ENCODE assay signal across 12 cellular contexts in the genomic region with DNA sequence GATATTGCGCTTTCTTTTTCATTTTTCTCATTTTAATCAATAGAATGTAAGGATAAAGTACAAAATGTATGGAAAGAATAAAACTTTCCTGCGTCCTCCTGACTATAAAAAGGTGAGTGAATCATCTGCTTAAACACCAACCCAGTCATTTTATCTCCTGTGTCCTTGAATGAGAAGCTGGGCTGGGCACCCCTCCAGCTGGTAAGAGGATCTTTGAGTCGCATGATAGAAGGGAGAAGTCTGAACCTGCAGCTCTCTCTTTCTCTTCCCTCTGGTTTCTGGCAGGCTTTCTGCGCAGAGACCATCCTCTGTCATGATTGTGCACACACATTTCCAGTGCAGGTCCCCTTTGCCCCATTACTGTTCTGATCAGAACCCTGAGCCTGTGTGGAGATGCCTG. TPM values are rescaled to one million over a fixed set of nuclear protein-coding genes. Genes with fewer than 3 reads are reported as not detected.
DNase-seq lines count a peak whose midpoint lies in the region; ATAC-seq and TF ChIP-seq lines count a peak whose summit lies in the region.
"Had no signal": no experiment of that assay in that cellular context is flagged by ENCODE, and none has a peak within 500 bp of the region (broad histone marks: within the 10 kb centered on the region; RNA-seq: fewer than 3 reads in every experiment).

No MANE protein-coding gene starts in this region.

- CTCF ChIA-PET in activated naive CD4-positive, alpha-beta T cell treated with anti-CD3 and anti-CD28 coated beads for 36 hours (lab: Charles Lee): no interaction called here

- no peaks in the 10 kb centered on the region for H3K9me3 ChIP-seq in right atrium auricular region
- H3K9me3 ChIP-seq: BE2C had no signal

- H3K4me3 ChIP-seq in right atrium auricular region: no peak overlapping the region

- H3K9me3 Mint-ChIP-seq in activated naive CD4-positive, alpha-beta T cell treated with anti-CD3 and anti-CD28 coated beads for 36 hours: peaks cover 3% of the 10 kb centered on the region

- TF ChIP-seq CTCF in right atrium auricular region (IDR thresholded peaks at IDR 0.05): no peak

- no peaks in the 10 kb centered on the region for H3K36me3 ChIP-seq in right atrium auricular region
- H3K36me3 ChIP-seq: BE2C had no signal

- H3K27me3 ChIP-seq in right atrium auricular region: no peaks in the 10 kb centered on the region
- H3K27me3 ChIP-seq: BE2C had no signal

- H3K27ac ChIP-seq in right atrium auricular region: peak overlapping the region in 1 of 2 donors; percentile 59

- no peak overlapping the region for H3K4me3 Mint-ChIP-seq in activated naive CD4-positive, alpha-beta T cell treated with anti-CD3 and anti-CD28 coated beads for 36 hours

- no peak overlapping the region for H3K27ac Mint-ChIP-seq in activated naive CD4-positive, alpha-beta T cell treated with anti-CD3 and anti-CD28 coated beads for 36 hours

- peaks cover 29% of the 10 kb centered on the region for H3K4me1 Mint-ChIP-seq in activated naive CD4-positive, alpha-beta T cell treated with anti-CD3 and anti-CD28 coated beads for 36 hours (ENCODE audit: low read depth)

- H3K4me1 ChIP-seq in right atrium auricular region: peaks cover 0 to 29% of the 10 kb centered on the region in 2 donors
- H3K4me1 ChIP-seq: BE2C had no signal

- intact Hi-C loops in activated naive CD4-positive, alpha-beta T cell treated with anti-CD3 and anti-CD28 coated beads for 36 hours (cut with micrococcal nuclease): loop anchor here (10.0 kb wide), 1 partner anchor 546 kb away; no protein-coding TSS in a partner anchor

- ATAC-seq in HG02852 (IDR thresholded peaks at IDR 0.05; ENCODE audit: unreplicated experiment) (no peak), HG02763 (IDR thresholded peaks at IDR 0.05; ENCODE audit: unreplicated experiment) (no peak)

- peak; percentile 13 for DNase-seq in activated naive CD4-positive, alpha-beta T cell treated with anti-CD3 and anti-CD28 coated beads for 36 hours
- DNase-seq in activated naive CD4-positive, alpha-beta T cell treated with anti-CD3 and anti-CD28 coated beads, Interleukin-2, amount 50 U/mL, for 16 hours: no peak
- DNase-seq in T1000 (lab: John Stamatoyannopoulos, UW) (peak; percentile 10), right atrium auricular region (ENCODE audit: low spot score) (peak; percentile 66), germinal center (ENCODE audit: low spot score) (no peak)
- no peak for DNase-seq in activated CD8-positive, alpha-beta memory T cell treated with anti-CD3 and anti-CD28 coated beads, Interleukin-2, amount 50 U/mL, for 48 hours
- DNase-seq: activated T-cell treated with anti-CD3 and anti-CD28 coated beads, Interleukin-2, amount 50 U/mL, for 48 hours; BE2C; cortex of kidney; GOT3 had no signal

- H3K36me3 Mint-ChIP-seq in activated naive CD4-positive, alpha-beta T cell treated with anti-CD3 and anti-CD28 coated beads for 36 hours (ENCODE audit: low read depth): no peaks in the 10 kb centered on the region

- H3K27me3 Mint-ChIP-seq in activated naive CD4-positive, alpha-beta T cell treated with anti-CD3 and anti-CD28 coated beads for 36 hours (ENCODE audit: low read depth): no peaks in the 10 kb centered on the region

RNA-seq across cellular contexts. Expression of a gene that starts 28.3 kb away (rescaled TPM):
- total RNA-seq in activated naive CD4-positive, alpha-beta T cell treated with anti-CD3 and anti-CD28 coated beads for 36 hours: 10 to 100 TPM; 47.6 to 49.8 TPM
- total RNA-seq in right atrium auricular region: 10 to 100 TPM; 27.2 to 29.4 TPM

Comparison
In these comparisons a context has a peak if more than half of its experiments do, and no peak if none do; other contexts are left out.
1. DNase-seq: peak in activated naive CD4-positive, alpha-beta T cell treated with anti-CD3 and anti-CD28 coated beads for 36 hours (single experiment), T1000 (single experiment) and right atrium auricular region (single experiment); none in activated naive CD4-positive, alpha-beta T cell treated with anti-CD3 and anti-CD28 coated beads, Interleukin-2, amount 50 U/mL, for 16 hours (single experiment), activated CD8-positive, alpha-beta memory T cell treated with anti-CD3 and anti-CD28 coated beads, Interleukin-2, amount 50 U/mL, for 48 hours (single experiment) and germinal center (single experiment).